9 cellular contexts compared by ENCODE assay signal in the genomic region with DNA sequence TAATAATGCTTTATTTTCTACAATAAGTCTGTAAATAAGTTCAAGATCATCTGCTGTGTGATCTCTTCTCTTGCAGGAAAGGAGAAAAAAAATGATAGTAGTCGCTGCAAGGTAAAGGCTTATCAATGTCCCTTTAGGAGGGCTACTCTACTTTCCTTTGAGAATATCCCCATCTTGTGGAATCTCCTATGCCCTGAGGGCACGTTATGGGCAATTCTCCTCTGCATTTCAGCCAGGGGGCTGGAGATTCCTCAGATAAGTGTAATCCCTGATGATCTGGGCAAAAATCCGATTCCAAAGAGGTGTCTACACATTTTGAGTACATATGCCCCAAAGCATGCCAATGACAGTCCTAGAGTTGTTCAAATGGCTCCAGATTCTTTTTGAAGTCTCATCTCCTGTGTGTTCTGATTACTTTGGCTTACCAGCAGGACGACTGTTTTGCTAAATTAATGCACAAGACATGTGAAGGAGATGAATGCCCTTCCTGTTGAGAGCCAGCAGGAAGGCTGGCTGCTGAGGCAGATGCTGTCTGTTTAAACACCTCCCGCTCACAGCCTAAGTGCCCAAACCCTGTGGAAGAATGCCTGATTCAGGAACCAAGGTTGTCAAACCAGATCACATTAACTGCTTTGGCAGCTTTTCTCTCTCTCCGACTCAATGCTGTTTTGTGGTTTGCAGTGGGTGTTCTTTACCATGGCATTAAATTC.
DNase-seq lines count a peak whose midpoint lies in the region; ATAC-seq and TF ChIP-seq lines count a peak whose summit lies in the region.
"Had no signal": no experiment of that assay in that cellular context is flagged by ENCODE, and none has a peak within 500 bp of the region (broad histone marks: within the 10 kb centered on the region; RNA-seq: fewer than 3 reads in every experiment).

No MANE protein-coding gene starts in this region.

- H3K4me3 ChIP-seq in GM12875 (ENCODE audit: low read depth, low read length): no peak overlapping the region
- no peak overlapping the region for H3K4me3 ChIP-seq in mucosa of descending colon

- no peaks in the 10 kb centered on the region for H3K27me3 Mint-ChIP-seq in brain
- H3K27me3 Mint-ChIP-seq in naive B cell: peaks cover 0 to 8% (median 0%) of the 10 kb centered on the region in 3 donors
- H3K27me3 Mint-ChIP-seq in natural killer cell treated with Interleukin-12 subunit alpha and Interleukin-12 subunit beta and Interleukin-15 and Interleukin-18, amount 100 ng/mL, for 72 hours: peaks cover 0 to 2% of the 10 kb centered on the region in 2 donors

- H3K9me3 Mint-ChIP-seq in brain (peaks cover 0 to 8% (median 5%) of the 10 kb centered on the region in 5 experiments), naive B cell (peaks cover 0 to 4% (median 0%) of the 10 kb centered on the region in 7 donors)
- H3K9me3 Mint-ChIP-seq in natural killer cell treated with Interleukin-12 subunit alpha and Interleukin-12 subunit beta and Interleukin-15 and Interleukin-18, amount 100 ng/mL, for 72 hours: no peaks in the 10 kb centered on the region
- H3K9me3 Mint-ChIP-seq: T-helper 1 cell treated with Interleukin-12 subunit alpha and Interleukin-12 subunit beta and Interleukin-4 antibody, amounts not matched to agents 30 μg/mL and 1 μg/mL, for 36 hours had no signal

- intact Hi-C loops in mucosa of descending colon (cut with DNase I, micrococcal nuclease): no loop called here

- H3K36me3 Mint-ChIP-seq in brain (no peaks in the 10 kb centered on the region), naive B cell (no peaks in the 10 kb centered on the region)
- H3K36me3 Mint-ChIP-seq in natural killer cell treated with Interleukin-12 subunit alpha and Interleukin-12 subunit beta and Interleukin-15 and Interleukin-18, amount 100 ng/mL, for 72 hours: no peaks in the 10 kb centered on the region

- peak; percentile 24 to 94 (median 78) for DNase-seq in NCI-H1417 (lab: John Stamatoyannopoulos, UW)
- DNase-seq in naive B cell: peak; percentile 2
- no peak for DNase-seq in natural killer cell treated with Interleukin-12 subunit alpha and Interleukin-12 subunit beta and Interleukin-15 and Interleukin-18, amount 100 ng/mL, for 72 hours (ENCODE audit: low spot score)
- DNase-seq in H4 (ENCODE audit: low spot score): no peak
- DNase-seq in mucosa of descending colon: no peak

- H3K4me3 Mint-ChIP-seq in brain (peak overlapping the region; percentile 16 to 77 (median 41)), naive B cell (no peak overlapping the region)
- H3K4me3 Mint-ChIP-seq in natural killer cell treated with Interleukin-12 subunit alpha and Interleukin-12 subunit beta and Interleukin-15 and Interleukin-18, amount 100 ng/mL, for 72 hours: no peak overlapping the region
- H3K4me3 Mint-ChIP-seq: T-helper 1 cell treated with Interleukin-12 subunit alpha and Interleukin-12 subunit beta and Interleukin-4 antibody, amounts not matched to agents 30 μg/mL and 1 μg/mL, for 36 hours had no signal

- H3K4me1 Mint-ChIP-seq in brain: peaks cover 9% of the 10 kb centered on the region
- H3K4me1 Mint-ChIP-seq in naive B cell: no peaks in the 10 kb centered on the region
- H3K4me1 Mint-ChIP-seq in natural killer cell treated with Interleukin-12 subunit alpha and Interleukin-12 subunit beta and Interleukin-15 and Interleukin-18, amount 100 ng/mL, for 72 hours (ENCODE audit: low read depth in 2 of 2): no peaks in the 10 kb centered on the region

- no peaks in the 10 kb centered on the region for H3K9me3 ChIP-seq in mucosa of descending colon

- peak overlapping the region in 3 of 5 experiments; percentile 31 to 64 (median 47) for H3K27ac Mint-ChIP-seq in brain
- peak overlapping the region in 1 of 6 donors; percentile 47 for H3K27ac Mint-ChIP-seq in naive B cell
- H3K27ac Mint-ChIP-seq in natural killer cell treated with Interleukin-12 subunit alpha and Interleukin-12 subunit beta and Interleukin-15 and Interleukin-18, amount 100 ng/mL, for 72 hours: no peak overlapping the region
- H3K27ac Mint-ChIP-seq: T-helper 1 cell treated with Interleukin-12 subunit alpha and Interleukin-12 subunit beta and Interleukin-4 antibody, amounts not matched to agents 30 μg/mL and 1 μg/mL, for 36 hours had no signal

- no peaks in the 10 kb centered on the region for H3K36me3 ChIP-seq in mucosa of descending colon (ENCODE audit: low read depth)

- TF ChIP-seq CTCF in GM12875 (IDR thresholded peaks at IDR 0.05; ENCODE audit: borderline replicate concordance, insufficient read depth, low read depth, low read length): 0 out of 2 replicates have a peak, but pooled peaks have one; percentile 3
- peak; percentile 31 to 54 for TF ChIP-seq CTCF in brain (conservative IDR thresholded peaks at IDR 0.05)
- no peak for TF ChIP-seq CTCF in mucosa of descending colon (IDR thresholded peaks at IDR 0.05)

- H3K4me1 ChIP-seq in mucosa of descending colon (ENCODE audit: low read depth): no peaks in the 10 kb centered on the region

- ATAC-seq in naive B cell (ENCODE audit: low read depth in 2 of 2): peak; percentile 35 to 41
- no peak for ATAC-seq in natural killer cell treated with Interleukin-12 subunit alpha and Interleukin-12 subunit beta and Interleukin-15 and Interleukin-18, amount 100 ng/mL, for 72 hours
- no peak for ATAC-seq in HG03175 (IDR thresholded peaks at IDR 0.05; ENCODE audit: unreplicated experiment)
- no peak for ATAC-seq in mucosa of descending colon

Comparison
In these comparisons a context has a peak if more than half of its experiments do, and no peak if none do; other contexts are left out.
1. DNase-seq: peak in NCI-H1417 (3 of 3) and naive B cell (single experiment); none in natural killer cell treated with Interleukin-12 subunit alpha and Interleukin-12 subunit beta and Interleukin-15 and Interleukin-18, amount 100 ng/mL, for 72 hours (single experiment), H4 (single experiment) and mucosa of descending colon (0 of 3).
2. H3K27ac Mint-ChIP-seq: peak in brain (3 of 5); none in natural killer cell treated with Interleukin-12 subunit alpha and Interleukin-12 subunit beta and Interleukin-15 and Interleukin-18, amount 100 ng/mL, for 72 hours (0 of 2).
3. H3K4me3 Mint-ChIP-seq: peak in brain (5 of 5); none in naive B cell (0 of 8) and natural killer cell treated with Interleukin-12 subunit alpha and Interleukin-12 subunit beta and Interleukin-15 and Interleukin-18, amount 100 ng/mL, for 72 hours (single experiment).
4. ATAC-seq: peak in naive B cell (2 of 2); none in natural killer cell treated with Interleukin-12 subunit alpha and Interleukin-12 subunit beta and Interleukin-15 and Interleukin-18, amount 100 ng/mL, for 72 hours (0 of 2), HG03175 (single experiment) and mucosa of descending colon (single experiment).